In genomic region chr19:56643460-56643763, GRCh38 we compare ENCODE assay signal across 7 cellular contexts. TPM values are rescaled to one million over a fixed set of nuclear protein-coding genes. Genes with fewer than 3 reads are reported as not detected.
"Had no signal": no experiment of that assay in that cellular context is flagged by ENCODE, and none has a peak within 500 bp of the region (broad histone marks: within the 10 kb centered on the region; RNA-seq: fewer than 3 reads in every experiment).

No MANE protein-coding gene starts in this region.

- H3K4me3 ChIP-seq: GM23338 had no signal

- DNase-seq: H9, HCEC 1CT, KBM-7 had no signal

- H2AFZ ChIP-seq: GM23338 had no signal

- H3K4me2 ChIP-seq: GM23338 had no signal

- ATAC-seq: GM23338, HepG2 had no signal

RNA-seq across cellular contexts. Expression of gene SMIM17, which starts 0.5 kb away (rescaled TPM):
- total RNA-seq: H1, HT-29 had no signal

RNA-seq across cellular contexts. Expression of gene ZNF835, which starts 28.1 kb away (rescaled TPM):
- total RNA-seq: HepG2, HT-29 had no signal

RNA-seq across cellular contexts. Expression of gene ZNF71, which starts 48.3 kb away (rescaled TPM):
- total RNA-seq: HT-29 had no signal
